1 cellular context compared by ENCODE assay signal in genomic region chr18:12948055-12948804, GRCh38.
TF ChIP-seq lines count a peak whose summit lies in the region.

No MANE protein-coding gene starts in this region.

TF ChIP-seq in HepG2, 621 proteins besides CTCF, POLR2A, EP300 and RAD21 (continued from another document and continues in another):
- TF ChIP-seq ZNF496 (CRISPR knock-in tag; IDR thresholded peaks at IDR 0.05; ENCODE audit: insufficient replicate concordance): no peak
- peak; percentile 88 for TF ChIP-seq SAP130 (CRISPR knock-in tag; IDR thresholded peaks at IDR 0.05; ENCODE audit: low read depth)
- peak; percentile 99 for TF ChIP-seq ZNF724P (CRISPR knock-in tag; IDR thresholded peaks at IDR 0.05; ENCODE audit: borderline replicate concordance)
- TF ChIP-seq ZBTB20 (CRISPR knock-in tag; IDR thresholded peaks at IDR 0.05; ENCODE audit: borderline replicate concordance, low read depth): no peak; the same call in 1 of the 2 replicates
- no peak for TF ChIP-seq ZFP36L2 (CRISPR knock-in tag; IDR thresholded peaks at IDR 0.05)
- TF ChIP-seq, protein P1, sequence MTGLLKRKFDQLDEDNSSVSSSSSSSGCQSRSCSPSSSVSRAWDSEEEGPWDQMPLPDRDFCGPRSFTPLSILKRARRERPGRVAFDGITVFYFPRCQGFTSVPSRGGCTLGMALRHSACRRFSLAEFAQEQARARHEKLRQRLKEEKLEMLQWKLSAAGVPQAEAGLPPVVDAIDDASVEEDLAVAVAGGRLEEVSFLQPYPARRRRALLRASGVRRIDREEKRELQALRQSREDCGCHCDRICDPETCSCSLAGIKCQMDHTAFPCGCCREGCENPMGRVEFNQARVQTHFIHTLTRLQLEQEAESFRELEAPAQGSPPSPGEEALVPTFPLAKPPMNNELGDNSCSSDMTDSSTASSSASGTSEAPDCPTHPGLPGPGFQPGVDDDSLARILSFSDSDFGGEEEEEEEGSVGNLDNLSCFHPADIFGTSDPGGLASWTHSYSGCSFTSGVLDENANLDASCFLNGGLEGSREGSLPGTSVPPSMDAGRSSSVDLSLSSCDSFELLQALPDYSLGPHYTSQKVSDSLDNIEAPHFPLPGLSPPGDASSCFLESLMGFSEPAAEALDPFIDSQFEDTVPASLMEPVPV (CRISPR knock-in tag; IDR thresholded peaks at IDR 0.05): peak; percentile 95
- TF ChIP-seq FOXM1 (CRISPR knock-in tag; IDR thresholded peaks at IDR 0.05): peak; percentile 81; the same call in 1 of the 2 replicates
- peak; percentile 97 for TF ChIP-seq ZNF30 (CRISPR knock-in tag; IDR thresholded peaks at IDR 0.05)
- TF ChIP-seq, protein P2, sequence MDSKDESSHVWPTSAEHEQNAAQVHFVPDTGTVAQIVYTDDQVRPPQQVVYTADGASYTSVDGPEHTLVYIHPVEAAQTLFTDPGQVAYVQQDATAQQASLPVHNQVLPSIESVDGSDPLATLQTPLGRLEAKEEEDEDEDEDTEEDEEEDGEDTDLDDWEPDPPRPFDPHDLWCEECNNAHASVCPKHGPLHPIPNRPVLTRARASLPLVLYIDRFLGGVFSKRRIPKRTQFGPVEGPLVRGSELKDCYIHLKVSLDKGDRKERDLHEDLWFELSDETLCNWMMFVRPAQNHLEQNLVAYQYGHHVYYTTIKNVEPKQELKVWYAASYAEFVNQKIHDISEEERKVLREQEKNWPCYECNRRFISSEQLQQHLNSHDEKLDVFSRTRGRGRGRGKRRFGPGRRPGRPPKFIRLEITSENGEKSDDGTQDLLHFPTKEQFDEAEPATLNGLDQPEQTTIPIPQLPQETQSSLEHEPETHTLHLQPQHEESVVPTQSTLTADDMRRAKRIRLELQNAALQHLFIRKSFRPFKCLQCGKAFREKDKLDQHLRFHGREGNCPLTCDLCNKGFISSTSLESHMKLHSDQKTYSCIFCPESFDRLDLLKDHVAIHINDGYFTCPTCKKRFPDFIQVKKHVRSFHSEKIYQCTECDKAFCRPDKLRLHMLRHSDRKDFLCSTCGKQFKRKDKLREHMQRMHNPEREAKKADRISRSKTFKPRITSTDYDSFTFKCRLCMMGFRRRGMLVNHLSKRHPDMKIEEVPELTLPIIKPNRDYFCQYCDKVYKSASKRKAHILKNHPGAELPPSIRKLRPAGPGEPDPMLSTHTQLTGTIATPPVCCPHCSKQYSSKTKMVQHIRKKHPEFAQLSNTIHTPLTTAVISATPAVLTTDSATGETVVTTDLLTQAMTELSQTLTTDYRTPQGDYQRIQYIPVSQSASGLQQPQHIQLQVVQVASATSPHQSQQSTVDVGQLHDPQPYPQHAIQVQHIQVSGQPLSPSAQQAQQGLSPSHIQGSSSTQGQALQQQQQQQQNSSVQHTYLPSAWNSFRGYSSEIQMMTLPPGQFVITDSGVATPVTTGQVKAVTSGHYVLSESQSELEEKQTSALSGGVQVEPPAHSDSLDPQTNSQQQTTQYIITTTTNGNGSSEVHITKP (CRISPR knock-in tag; IDR thresholded peaks at IDR 0.05; ENCODE audit: low read depth): no peak; the same call in 1 of the 2 replicates
- 0 out of 2 replicates have a peak, but pooled peaks have one; percentile 16 for TF ChIP-seq ZNF44 (CRISPR knock-in tag; IDR thresholded peaks at IDR 0.05)
- TF ChIP-seq RBM39 (IDR thresholded peaks at IDR 0.05; ENCODE audit: low read depth, low read length, poor library complexity, severe bottlenecking): no peak
- peak; percentile 77; the same call in 1 of the 2 replicates for TF ChIP-seq ZNF468 (CRISPR knock-in tag; IDR thresholded peaks at IDR 0.05)
- TF ChIP-seq HCFC1 (IDR thresholded peaks at IDR 0.05; ENCODE audit: low read depth, low read length): no peak
- TF ChIP-seq SIN3A (IDR thresholded peaks at IDR 0.05; ENCODE audit: borderline replicate concordance, low read depth, low read length): peak; percentile 89; the same call in 1 of the 2 replicates
- TF ChIP-seq, protein P3, sequence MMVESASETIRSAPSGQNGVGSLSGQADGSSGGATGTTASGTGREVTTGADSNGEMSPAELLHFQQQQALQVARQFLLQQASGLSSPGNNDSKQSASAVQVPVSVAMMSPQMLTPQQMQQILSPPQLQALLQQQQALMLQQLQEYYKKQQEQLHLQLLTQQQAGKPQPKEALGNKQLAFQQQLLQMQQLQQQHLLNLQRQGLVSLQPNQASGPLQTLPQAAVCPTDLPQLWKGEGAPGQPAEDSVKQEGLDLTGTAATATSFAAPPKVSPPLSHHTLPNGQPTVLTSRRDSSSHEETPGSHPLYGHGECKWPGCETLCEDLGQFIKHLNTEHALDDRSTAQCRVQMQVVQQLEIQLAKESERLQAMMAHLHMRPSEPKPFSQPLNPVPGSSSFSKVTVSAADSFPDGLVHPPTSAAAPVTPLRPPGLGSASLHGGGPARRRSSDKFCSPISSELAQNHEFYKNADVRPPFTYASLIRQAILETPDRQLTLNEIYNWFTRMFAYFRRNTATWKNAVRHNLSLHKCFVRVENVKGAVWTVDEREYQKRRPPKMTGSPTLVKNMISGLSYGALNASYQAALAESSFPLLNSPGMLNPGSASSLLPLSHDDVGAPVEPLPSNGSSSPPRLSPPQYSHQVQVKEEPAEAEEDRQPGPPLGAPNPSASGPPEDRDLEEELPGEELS (CRISPR knock-in tag; IDR thresholded peaks at IDR 0.05): peak; percentile 42; the same call in 1 of the 2 replicates
- no peak for TF ChIP-seq CHD2 (IDR thresholded peaks at IDR 0.05; ENCODE audit: low read depth, low read length)
- TF ChIP-seq ZNF792 (CRISPR knock-in tag; IDR thresholded peaks at IDR 0.05): peak; percentile 52; the same call in 1 of the 2 replicates
- TF ChIP-seq PAWR (CRISPR knock-in tag; IDR thresholded peaks at IDR 0.05; ENCODE audit: borderline replicate concordance): no peak; the same call in none of the 2 replicates
- TF ChIP-seq SNAPC5 (CRISPR knock-in tag; IDR thresholded peaks at IDR 0.05; ENCODE audit: borderline replicate concordance): peak; percentile 95; the same call in 1 of the 2 replicates
- peak; percentile 13; the same call in 1 of the 2 replicates for TF ChIP-seq ZNF782 (CRISPR knock-in tag; IDR thresholded peaks at IDR 0.05; ENCODE audit: borderline replicate concordance)
- no peak for TF ChIP-seq TBL1XR1 (IDR thresholded peaks at IDR 0.05; ENCODE audit: borderline replicate concordance, low read length, partially characterized antibody)
- peak; percentile 39 for TF ChIP-seq TFE3 (CRISPR knock-in tag; IDR thresholded peaks at IDR 0.05)
- TF ChIP-seq ZNF652 (CRISPR knock-in tag; IDR thresholded peaks at IDR 0.05; ENCODE audit: borderline replicate concordance, low read depth): peak; percentile 88
- TF ChIP-seq SALL1 (CRISPR knock-in tag; IDR thresholded peaks at IDR 0.05): peak; percentile 94
- TF ChIP-seq, protein P4, sequence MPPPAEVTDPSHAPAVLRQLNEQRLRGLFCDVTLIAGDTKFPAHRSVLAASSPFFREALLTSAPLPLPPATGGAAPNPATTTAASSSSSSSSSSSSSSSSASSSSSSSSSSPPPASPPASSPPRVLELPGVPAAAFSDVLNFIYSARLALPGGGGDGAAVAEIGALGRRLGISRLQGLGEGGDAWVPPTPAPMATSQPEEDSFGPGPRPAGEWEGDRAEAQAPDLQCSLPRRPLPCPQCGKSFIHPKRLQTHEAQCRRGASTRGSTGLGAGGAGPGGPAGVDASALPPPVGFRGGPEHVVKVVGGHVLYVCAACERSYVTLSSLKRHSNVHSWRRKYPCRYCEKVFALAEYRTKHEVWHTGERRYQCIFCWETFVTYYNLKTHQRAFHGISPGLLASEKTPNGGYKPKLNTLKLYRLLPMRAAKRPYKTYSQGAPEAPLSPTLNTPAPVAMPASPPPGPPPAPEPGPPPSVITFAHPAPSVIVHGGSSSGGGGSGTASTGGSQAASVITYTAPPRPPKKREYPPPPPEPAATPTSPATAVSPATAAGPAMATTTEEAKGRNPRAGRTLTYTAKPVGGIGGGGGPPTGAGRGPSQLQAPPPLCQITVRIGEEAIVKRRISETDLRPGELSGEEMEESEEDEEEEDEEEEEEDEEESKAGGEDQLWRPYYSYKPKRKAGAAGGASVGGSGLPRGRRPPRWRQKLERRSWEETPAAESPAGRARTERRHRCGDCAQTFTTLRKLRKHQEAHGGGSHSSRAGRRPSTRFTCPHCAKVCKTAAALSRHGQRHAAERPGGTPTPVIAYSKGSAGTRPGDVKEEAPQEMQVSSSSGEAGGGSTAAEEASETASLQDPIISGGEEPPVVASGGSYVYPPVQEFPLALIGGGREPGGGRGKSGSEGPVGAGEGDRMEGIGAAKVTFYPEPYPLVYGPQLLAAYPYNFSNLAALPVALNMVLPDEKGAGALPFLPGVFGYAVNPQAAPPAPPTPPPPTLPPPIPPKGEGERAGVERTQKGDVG (CRISPR knock-in tag; IDR thresholded peaks at IDR 0.05; ENCODE audit: borderline replicate concordance): no peak
- TF ChIP-seq UBTF (CRISPR knock-in tag; IDR thresholded peaks at IDR 0.05): peak; percentile 63; the same call in 1 of the 2 replicates
- TF ChIP-seq ZNF576 (CRISPR knock-in tag; IDR thresholded peaks at IDR 0.05): no peak; the same call in 1 of the 2 replicates
- peak; percentile 95 for TF ChIP-seq MLXIP (CRISPR knock-in tag; IDR thresholded peaks at IDR 0.05; ENCODE audit: borderline replicate concordance)
- TF ChIP-seq, protein P5, sequence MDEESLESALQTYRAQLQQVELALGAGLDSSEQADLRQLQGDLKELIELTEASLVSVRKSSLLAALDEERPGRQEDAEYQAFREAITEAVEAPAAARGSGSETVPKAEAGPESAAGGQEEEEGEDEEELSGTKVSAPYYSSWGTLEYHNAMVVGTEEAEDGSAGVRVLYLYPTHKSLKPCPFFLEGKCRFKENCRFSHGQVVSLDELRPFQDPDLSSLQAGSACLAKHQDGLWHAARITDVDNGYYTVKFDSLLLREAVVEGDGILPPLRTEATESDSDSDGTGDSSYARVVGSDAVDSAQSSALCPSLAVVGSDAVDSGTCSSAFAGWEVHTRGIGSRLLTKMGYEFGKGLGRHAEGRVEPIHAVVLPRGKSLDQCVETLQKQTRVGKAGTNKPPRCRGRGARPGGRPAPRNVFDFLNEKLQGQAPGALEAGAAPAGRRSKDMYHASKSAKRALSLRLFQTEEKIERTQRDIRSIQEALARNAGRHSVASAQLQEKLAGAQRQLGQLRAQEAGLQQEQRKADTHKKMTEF (CRISPR knock-in tag; IDR thresholded peaks at IDR 0.05): peak; percentile 82
- TF ChIP-seq, protein P6, sequence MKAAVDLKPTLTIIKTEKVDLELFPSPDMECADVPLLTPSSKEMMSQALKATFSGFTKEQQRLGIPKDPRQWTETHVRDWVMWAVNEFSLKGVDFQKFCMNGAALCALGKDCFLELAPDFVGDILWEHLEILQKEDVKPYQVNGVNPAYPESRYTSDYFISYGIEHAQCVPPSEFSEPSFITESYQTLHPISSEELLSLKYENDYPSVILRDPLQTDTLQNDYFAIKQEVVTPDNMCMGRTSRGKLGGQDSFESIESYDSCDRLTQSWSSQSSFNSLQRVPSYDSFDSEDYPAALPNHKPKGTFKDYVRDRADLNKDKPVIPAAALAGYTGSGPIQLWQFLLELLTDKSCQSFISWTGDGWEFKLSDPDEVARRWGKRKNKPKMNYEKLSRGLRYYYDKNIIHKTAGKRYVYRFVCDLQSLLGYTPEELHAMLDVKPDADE (CRISPR knock-in tag; IDR thresholded peaks at IDR 0.05): peak; percentile 85; the same call in 1 of the 2 replicates
- peak; percentile 91 for TF ChIP-seq ZNF501 (CRISPR knock-in tag; IDR thresholded peaks at IDR 0.05)
- TF ChIP-seq ADNP (CRISPR knock-in tag; IDR thresholded peaks at IDR 0.05): peak; percentile 74
- TF ChIP-seq SCMH1 (CRISPR knock-in tag; IDR thresholded peaks at IDR 0.05; ENCODE audit: borderline replicate concordance): no peak
- TF ChIP-seq GATAD2A (CRISPR knock-in tag; IDR thresholded peaks at IDR 0.05): peak; percentile 12; the same call in 1 of the 2 replicates
